In the genomic region with DNA sequence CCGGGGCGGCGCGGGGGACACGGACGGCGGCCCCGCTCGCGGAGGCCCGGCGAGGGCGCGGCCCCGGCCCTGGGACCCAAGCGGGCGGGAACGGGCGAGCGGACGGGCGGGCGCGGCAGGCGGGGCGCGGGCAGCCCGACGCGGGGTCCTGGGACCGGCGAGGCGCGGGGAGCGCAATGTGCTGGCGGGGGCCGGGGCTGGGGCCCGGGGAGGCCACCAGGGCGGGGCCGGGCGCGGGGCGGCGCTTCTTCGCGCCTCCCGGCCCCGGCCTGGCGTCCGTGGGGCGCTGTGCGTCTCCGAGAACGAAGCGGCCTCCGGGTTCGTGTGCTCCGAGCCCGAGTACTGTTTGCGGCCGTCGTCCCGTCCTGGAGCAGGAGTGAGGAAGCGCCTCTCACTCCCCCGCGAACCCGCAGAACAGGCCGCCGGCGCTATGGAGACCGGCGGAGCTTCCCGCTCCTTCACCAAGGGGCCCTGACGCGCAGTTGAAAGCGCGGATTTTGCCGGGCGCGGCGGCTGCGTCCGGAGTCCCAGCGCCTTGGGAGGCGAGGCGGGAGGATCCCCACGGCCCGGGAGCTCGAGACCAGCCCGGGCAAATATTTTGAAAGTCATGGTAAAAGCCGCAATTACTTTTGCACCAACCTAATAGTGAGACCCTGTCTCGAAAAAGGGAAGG, we compare ENCODE assay signal across 8 cellular contexts. TPM values are rescaled to one million over a fixed set of nuclear protein-coding genes. Genes with fewer than 3 reads are reported as not detected.
DNase-seq lines count a peak whose midpoint lies in the region; ATAC-seq and TF ChIP-seq lines count a peak whose summit lies in the region.

No MANE protein-coding gene starts in this region.

- H3K4me3 ChIP-seq in kidney epithelial cell (ENCODE audit: low read depth, low read length): peak overlapping the region; percentile 92

- H3K36me3 Mint-ChIP-seq in central memory CD8-positive, alpha-beta T cell (ENCODE audit: insufficient read depth): peaks cover 22% of the 10 kb centered on the region

- no peaks in the 10 kb centered on the region for H3K36me3 ChIP-seq in kidney epithelial cell (ENCODE audit: control insufficient read depth, insufficient read depth, low read length)

- peaks cover 14% of the 10 kb centered on the region for H3K4me1 Mint-ChIP-seq in central memory CD8-positive, alpha-beta T cell

- H3K9me3 Mint-ChIP-seq in central memory CD8-positive, alpha-beta T cell: no peaks in the 10 kb centered on the region

- peak overlapping the region; percentile 65 for H3K4me3 Mint-ChIP-seq in central memory CD8-positive, alpha-beta T cell

- in situ Hi-C loops in ACHN (cut with HindIII; ENCODE audit: low pct_ligation_motif_present, low pct_unique_long_range_greater_than_20kb, low sequenced_read_pairs): no loop called here

- TF ChIP-seq CTCF in kidney epithelial cell (IDR thresholded peaks at IDR 0.05; ENCODE audit: insufficient read depth, low read length, poor library complexity, severe bottlenecking): peak; percentile 2

- DNase-seq in ACHN (peak; percentile 97), NCI-H2227 (lab: John Stamatoyannopoulos, UW; ENCODE audit: unreplicated experiment) (peak; percentile 94), kidney epithelial cell (ENCODE audit: low read depth) (peak; percentile 50)
- DNase-seq in central memory CD8-positive, alpha-beta T cell (ENCODE audit: low spot score in 2 of 2): peak; percentile 71 to 75
- peak; percentile 81 to 84 for DNase-seq in stimulated activated CD4-positive, alpha-beta T cell treated with anti-CD3 and anti-CD28 coated beads, Interleukin-15, amount 100 ng/mL, for 1 hour (ENCODE audit: low read depth in 1 of 2, low spot score in 1 of 2)

- no peaks in the 10 kb centered on the region for H3K27me3 ChIP-seq in kidney epithelial cell (ENCODE audit: control insufficient read depth, insufficient read depth, low read length)

- ATAC-seq in GM18520 (IDR thresholded peaks at IDR 0.05; ENCODE audit: unreplicated experiment): peak; percentile 63
- ATAC-seq in HG03064 (IDR thresholded peaks at IDR 0.05; ENCODE audit: low read depth, unreplicated experiment): peak; percentile 68
- peak; percentile 80 to 83 for ATAC-seq in activated CD4-positive, CD25-positive, alpha-beta regulatory T cell treated with anti-CD3 and anti-CD28 coated beads, Interleukin-2, amount 50 U/mL, for 24 hours
- ATAC-seq in central memory CD8-positive, alpha-beta T cell (replicated peaks; ENCODE audit: extremely low read depth, poor library complexity, severe bottlenecking): peak; percentile 88

- no peaks in the 10 kb centered on the region for H3K27me3 Mint-ChIP-seq in central memory CD8-positive, alpha-beta T cell

- H3K27ac Mint-ChIP-seq in central memory CD8-positive, alpha-beta T cell (ENCODE audit: low read depth): peak overlapping the region; percentile 61

RNA-seq across cellular contexts. Expression of a gene that starts 0.4 kb away (rescaled TPM):
- 115 and 128 TPM in 2 replicates for total RNA-seq in kidney epithelial cell

RNA-seq across cellular contexts. Expression of a gene that starts 51.4 kb away (rescaled TPM):
- 40.4 and 47.1 TPM in 2 replicates for total RNA-seq in kidney epithelial cell

Comparison
In these comparisons a context has a peak if more than half of its experiments do, and no peak if none do; other contexts are left out.
1. Peak in every context shown above with its lines: DNase-seq, ATAC-seq and H3K4me3 ChIP-seq.